In genomic region chr5:151123897-151124751, GRCh38 we compare ENCODE assay signal across 8 cellular contexts. TPM values are rescaled to one million over a fixed set of nuclear protein-coding genes. Genes with fewer than 3 reads are reported as not detected.
A peak's percentile ranks its signal among the peaks of the same experiment; 100 is the strongest.
DNase-seq lines count a peak whose midpoint lies in the region; ATAC-seq and TF ChIP-seq lines count a peak whose summit lies in the region.

No MANE protein-coding gene starts in this region.

- no peak overlapping the region for H3K4me3 ChIP-seq in SK-N-SH (ENCODE audit: low read depth in 2 of 2, low read length in 1 of 2)
- H3K4me3 ChIP-seq in neutrophil (ENCODE audit: low read depth in 1 of 2, low read length in 1 of 2) = no peak overlapping the region
- H3K4me3 ChIP-seq in lower lobe of right lung = no peak overlapping the region

- no peaks in the 10 kb centered on the region for H4K20me1 ChIP-seq in SK-N-SH (ENCODE audit: insufficient read depth)

- no peak for TF ChIP-seq EP300 in SK-N-SH (IDR thresholded peaks at IDR 0.05; ENCODE audit: borderline replicate concordance in 1 of 2, low read depth in 1 of 2, low read length in 1 of 2)

- no peaks in the 10 kb centered on the region for H3K79me2 ChIP-seq in SK-N-SH (ENCODE audit: insufficient read depth)

- no peak overlapping the region for H3K9ac ChIP-seq in SK-N-SH

- ATAC-seq in SK-N-SH treated with all-trans-retinoic acid at 6 μM for 48 hours (no peak; the same call in 1 of the 3 replicates), HG02623 (IDR thresholded peaks at IDR 0.05; ENCODE audit: unreplicated experiment) (peak; percentile 79), lower lobe of right lung (no peak)

- H3K36me3 ChIP-seq in SK-N-SH (replicated peaks in 1 of 2; ENCODE audit: control insufficient read depth in 1 of 2, insufficient read depth in 2 of 2, low read length in 1 of 2) (peaks cover 25 to 58% of the 10 kb centered on the region in 2 experiments), neutrophil (peaks cover 57% of the 10 kb centered on the region), lower lobe of right lung (peaks cover 88% of the 10 kb centered on the region)

- H3K27ac ChIP-seq in SK-N-SH (ENCODE audit: low read depth in 2 of 2, low read length in 1 of 2) (no peak overlapping the region), neutrophil (peak overlapping the region; percentile 86), lower lobe of right lung (no peak overlapping the region)

- DNase-seq in SK-N-SH = no peak
- DNase-seq in NCI-H2107 (lab: John Stamatoyannopoulos, UW) = peak; percentile 24
- peak; percentile 62 for DNase-seq in astrocyte of the hippocampus (ENCODE audit: low read depth, low spot score)
- DNase-seq in D341Med (ENCODE audit: low spot score) = no peak
- no peak for DNase-seq in lower lobe of right lung

- no peaks in the 10 kb centered on the region; a peak in 1 of 4 replicates for H3K4me1 ChIP-seq in SK-N-SH (ENCODE audit: control insufficient read depth in 1 of 2, insufficient read depth in 2 of 2, low read depth in 1 of 2, low read length in 1 of 2)
- H3K4me1 ChIP-seq in neutrophil (ENCODE audit: control insufficient read depth in 1 of 2, insufficient read depth in 1 of 2, low read depth in 1 of 2, low read length in 1 of 2) = peaks cover 22 to 32% of the 10 kb centered on the region in 2 experiments
- H3K4me1 ChIP-seq in lower lobe of right lung = peaks cover 26% of the 10 kb centered on the region

- H3K4me2 ChIP-seq in SK-N-SH = no peak overlapping the region

- WGBS in SK-N-SH (ENCODE audit: low lambda C conversion rate) = 77% methylated on average over 17 of the region's 17 CpGs

- intact Hi-C loops in lower lobe of right lung (cut with DNase I) = loop anchor here (5.0 to 10.0 kb wide), 2 partner anchors 33 to 121 kb away; partner anchors contain the start of gene ANXA6

- no peaks in the 10 kb centered on the region for H3K9me2 ChIP-seq in SK-N-SH

- no peak for TF ChIP-seq RAD21 in SK-N-SH (IDR thresholded peaks at IDR 0.05; ENCODE audit: low read length)

- POLR2A ChIA-PET in SK-N-SH (lab: Yijun Ruan, JAX) = no interaction called here

- CTCF ChIA-PET in SK-N-SH (lab: Yijun Ruan, JAX) = interaction anchor here (1.2 to 32.5 kb wide), 8 partner anchors 9 to 122 kb away, joined by 4 to 540 read pairs (median 24); no protein-coding TSS in a partner anchor

- no peaks in the 10 kb centered on the region for H3F3A ChIP-seq in SK-N-SH (replicated peaks; ENCODE audit: insufficient read depth)

- H2AFZ ChIP-seq in SK-N-SH (ENCODE audit: low read depth) = no peak overlapping the region

- TF ChIP-seq CTCF in SK-N-SH (IDR thresholded peaks at IDR 0.05) (no peak), neutrophil (IDR thresholded peaks at IDR 0.05) (no peak), lower lobe of right lung (IDR thresholded peaks at IDR 0.05) (no peak)

- H3K9me3 ChIP-seq in SK-N-SH (no peaks in the 10 kb centered on the region), neutrophil (no peaks in the 10 kb centered on the region), lower lobe of right lung (no peaks in the 10 kb centered on the region)

- H3K27me3 ChIP-seq in SK-N-SH (ENCODE audit: insufficient read depth) (no peaks in the 10 kb centered on the region), neutrophil (no peaks in the 10 kb centered on the region), lower lobe of right lung (ENCODE audit: low read depth) (no peaks in the 10 kb centered on the region)

TF ChIP-seq in SK-N-SH, 30 proteins besides CTCF, POLR2A, EP300 and RAD21:
- TF ChIP-seq USF1 (IDR thresholded peaks at IDR 0.05; ENCODE audit: borderline replicate concordance, low read depth) = no peak
- no peak for TF ChIP-seq IRF3 (IDR thresholded peaks at IDR 0.05; ENCODE audit: low read depth, low read length)
- peak; percentile 49; the same call in 1 of the 2 replicates for TF ChIP-seq NFIC (IDR thresholded peaks at IDR 0.05; ENCODE audit: borderline replicate concordance)
- peak; percentile 29; the same call in 1 of the 2 replicates for TF ChIP-seq FOSL2 (IDR thresholded peaks at IDR 0.05; ENCODE audit: borderline replicate concordance, low read depth)
- no peak for TF ChIP-seq TEAD4 (IDR thresholded peaks at IDR 0.05; ENCODE audit: borderline replicate concordance, insufficient read depth)

TF ChIP-seq in SK-N-SH treated with all-trans-retinoic acid at 6 μM for 48 hours, 23 proteins besides CTCF, POLR2A, EP300 and RAD21 (continues in another document):
- TF ChIP-seq TSHZ2 (CRISPR knock-in tag; IDR thresholded peaks at IDR 0.05) (no peak), POU6F1 (CRISPR knock-in tag; IDR thresholded peaks at IDR 0.05; ENCODE audit: borderline replicate concordance, low read depth) (no peak), ZFP30 (CRISPR knock-in tag; IDR thresholded peaks at IDR 0.05) (no peak), CSDC2 (CRISPR knock-in tag; IDR thresholded peaks at IDR 0.05) (no peak), PPARA (CRISPR knock-in tag; IDR thresholded peaks at IDR 0.05; ENCODE audit: borderline replicate concordance) (no peak), CSRNP3 (CRISPR knock-in tag; IDR thresholded peaks at IDR 0.05) (no peak), ISL1 (CRISPR knock-in tag; IDR thresholded peaks at IDR 0.05) (no peak), ZNF8 (CRISPR knock-in tag; IDR thresholded peaks at IDR 0.05) (no peak), PATZ1 (CRISPR knock-in tag; IDR thresholded peaks at IDR 0.05; ENCODE audit: borderline replicate concordance) (no peak)

RNA-seq across cellular contexts. Expression of gene ANXA6, which starts 33.5 kb away (rescaled TPM):
- polyA plus RNA-seq in SK-N-SH (2012; rRNA removed) = 87.5 and 101 TPM in 2 replicates
- polyA plus RNA-seq in SK-N-SH (2012; cell fraction: cytosol; rRNA removed) = 81.3 and 90.1 TPM in 2 replicates
- 83.3 and 89.2 TPM in 2 replicates for polyA plus RNA-seq in SK-N-SH (2012; cell fraction: nucleus; rRNA removed)
- 120 TPM for total RNA-seq in lower lobe of right lung

RNA-seq across cellular contexts. Expression of gene TNIP1, which starts 43.3 kb away (rescaled TPM):
- polyA plus RNA-seq in SK-N-SH (2012; rRNA removed) = 39.4 and 46.2 TPM in 2 replicates
- polyA plus RNA-seq in SK-N-SH (2012; cell fraction: cytosol; rRNA removed) = 33.3 and 41.5 TPM in 2 replicates
- polyA plus RNA-seq in SK-N-SH (2012; cell fraction: nucleus; rRNA removed) = 36.6 and 41.8 TPM in 2 replicates
- 99.6 TPM for total RNA-seq in lower lobe of right lung

Comparison
In these comparisons a context has a peak if more than half of its experiments do, and no peak if none do; other contexts are left out.
1. DNase-seq: peak in NCI-H2107 (single experiment) and astrocyte of the hippocampus (single experiment); none in SK-N-SH (single experiment), D341Med (single experiment) and lower lobe of right lung (single experiment).